Comparison of ENCODE assay signal across 26 cellular contexts in the genomic region with DNA sequence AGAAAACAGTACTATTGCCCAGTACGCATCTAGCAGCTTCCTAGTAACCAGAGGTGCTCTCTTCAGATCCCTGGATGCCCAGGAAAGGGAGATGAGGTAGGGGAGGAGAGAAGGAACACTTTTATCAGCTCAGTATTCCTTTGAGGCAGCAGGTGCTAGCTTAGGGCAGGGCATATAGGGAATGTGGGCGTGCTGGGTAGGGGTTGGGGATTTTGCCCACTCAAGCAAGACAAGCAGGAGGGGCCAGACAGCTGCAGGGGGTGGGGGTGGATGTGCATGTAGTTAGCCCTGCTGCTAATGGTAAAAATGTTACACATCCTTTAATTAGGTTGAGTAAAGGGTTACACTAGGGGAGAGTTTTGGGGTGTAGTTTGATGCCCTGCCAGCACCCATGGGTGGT. TPM values are rescaled to one million over a fixed set of nuclear protein-coding genes. Genes with fewer than 3 reads are reported as not detected.
"Had no signal": no experiment of that assay in that cellular context is flagged by ENCODE, and none has a peak within 500 bp of the region (broad histone marks: within the 10 kb centered on the region; RNA-seq: fewer than 3 reads in every experiment).

No MANE protein-coding gene starts in this region.

- H3K4me2 ChIP-seq: hepatocyte had no signal

- H3K36me3 Mint-ChIP-seq: naive thymus-derived CD8-positive, alpha-beta T cell had no signal

- H3K27me3 ChIP-seq: body of pancreas, hepatocyte, thyroid gland, upper lobe of right lung had no signal

- H3K27ac Mint-ChIP-seq: activated CD4-positive, alpha-beta memory T cell treated with anti-CD3 and anti-CD28 coated beads, Interleukin-2, amount 10 ng/mL, durations not matched to agents 7 days and 5 days; activated CD4-positive, alpha-beta T cell treated with anti-CD3 and anti-CD28 coated beads, Interleukin-2, amount 10 ng/mL, durations not matched to agents 24 days and 14 days; activated naive CD4-positive, alpha-beta T cell treated with anti-CD3 and anti-CD28 coated beads, Interleukin-2, amount 50 U/mL, for 24 hours; activated T-helper 1 cell treated with anti-CD3 and anti-CD28 coated beads, Interleukin-12 subunit alpha, Interleukin-12 subunit beta, Interleukin-2, Interleukin-4 antibody, amounts not matched to agents 30 ng/mL and 10 ng/mL and 1 ng/mL, durations not matched to agents 14 hours and 24 hours and 36 hours; naive thymus-derived CD8-positive, alpha-beta T cell; stimulated activated naive CD8-positive, alpha-beta T cell treated with anti-CD3 and anti-CD28 coated beads, Interleukin-15, Interleukin-2, amounts not matched to agents 100 ng/mL and 50 ng/mL, for 24 hours had no signal

- H3K4me1 ChIP-seq: body of pancreas, esophagus muscularis mucosa, prostate gland, upper lobe of right lung had no signal

- H3K4me1 Mint-ChIP-seq: activated CD4-positive, alpha-beta memory T cell treated with anti-CD3 and anti-CD28 coated beads, Interleukin-2, amount 10 ng/mL, durations not matched to agents 7 days and 5 days; activated CD4-positive, alpha-beta T cell treated with anti-CD3 and anti-CD28 coated beads, Interleukin-2, amount 10 ng/mL, durations not matched to agents 24 days and 14 days; activated naive CD4-positive, alpha-beta T cell treated with anti-CD3 and anti-CD28 coated beads, Interleukin-2, amount 50 U/mL, for 24 hours had no signal

- H3K4me3 Mint-ChIP-seq: activated CD4-positive, alpha-beta memory T cell treated with anti-CD3 and anti-CD28 coated beads, Interleukin-2, amount 10 ng/mL, durations not matched to agents 7 days and 5 days; activated CD4-positive, alpha-beta T cell treated with anti-CD3 and anti-CD28 coated beads, Interleukin-2, amount 10 ng/mL, durations not matched to agents 24 days and 14 days; activated naive CD4-positive, alpha-beta T cell treated with anti-CD3 and anti-CD28 coated beads, Interleukin-2, amount 50 U/mL, for 24 hours; activated T-helper 1 cell treated with anti-CD3 and anti-CD28 coated beads, Interleukin-12 subunit alpha, Interleukin-12 subunit beta, Interleukin-2, Interleukin-4 antibody, amounts not matched to agents 30 ng/mL and 10 ng/mL and 1 ng/mL, durations not matched to agents 14 hours and 24 hours and 36 hours; naive thymus-derived CD8-positive, alpha-beta T cell; stimulated activated naive CD8-positive, alpha-beta T cell treated with anti-CD3 and anti-CD28 coated beads, Interleukin-15, Interleukin-2, amounts not matched to agents 100 ng/mL and 50 ng/mL, for 24 hours had no signal

- H3K27ac ChIP-seq: body of pancreas, esophagus muscularis mucosa, hepatocyte, left ventricle myocardium inferior, prostate gland, thyroid gland, upper lobe of right lung had no signal

- ATAC-seq: activated CD4-positive, CD25-positive, alpha-beta regulatory T cell treated with anti-CD3 and anti-CD28 coated beads, Interleukin-2, amount 50 U/mL, for 24 hours; body of pancreas; naive thymus-derived CD8-positive, alpha-beta T cell; upper lobe of right lung had no signal

- H3K9me3 ChIP-seq: body of pancreas, esophagus muscularis mucosa, left ventricle myocardium inferior, prostate gland, thyroid gland, upper lobe of right lung had no signal

- H3K9me3 Mint-ChIP-seq: activated CD4-positive, alpha-beta memory T cell treated with anti-CD3 and anti-CD28 coated beads, Interleukin-2, amount 10 ng/mL, durations not matched to agents 7 days and 5 days; activated CD4-positive, alpha-beta T cell treated with anti-CD3 and anti-CD28 coated beads, Interleukin-2, amount 10 ng/mL, durations not matched to agents 24 days and 14 days; activated naive CD4-positive, alpha-beta T cell treated with anti-CD3 and anti-CD28 coated beads, Interleukin-2, amount 50 U/mL, for 24 hours; activated T-helper 1 cell treated with anti-CD3 and anti-CD28 coated beads, Interleukin-12 subunit alpha, Interleukin-12 subunit beta, Interleukin-2, Interleukin-4 antibody, amounts not matched to agents 30 ng/mL and 10 ng/mL and 1 ng/mL, durations not matched to agents 14 hours and 24 hours and 36 hours; naive thymus-derived CD8-positive, alpha-beta T cell; stimulated activated naive CD8-positive, alpha-beta T cell treated with anti-CD3 and anti-CD28 coated beads, Interleukin-15, Interleukin-2, amounts not matched to agents 100 ng/mL and 50 ng/mL, for 24 hours had no signal

- DNase-seq: activated CD4-positive, alpha-beta memory T cell treated with anti-CD3 and anti-CD28 coated beads, Interleukin-2, amount 10 ng/mL, durations not matched to agents 7 days and 5 days; activated CD4-positive, alpha-beta T cell treated with anti-CD3 and anti-CD28 coated beads, Interleukin-2, amount 10 ng/mL, durations not matched to agents 24 days and 14 days; activated gamma-delta T cell treated with Interleukin-2 at 50 U/mL for 16 hours; anterior cingulate cortex; body of pancreas; glutamatergic neuron; kidney glomerular epithelial cell; left ventricle myocardium inferior; naive thymus-derived CD8-positive, alpha-beta T cell; stimulated activated CD4-positive, alpha-beta T cell treated with anti-CD3 and anti-CD28 coated beads, Interleukin-4, amount 100 ng/mL, for 24 hours; substantia nigra; upper lobe of right lung had no signal

- H3K4me3 ChIP-seq: body of pancreas, esophagus muscularis mucosa, hepatocyte, left ventricle myocardium inferior, prostate gland, thyroid gland, upper lobe of right lung had no signal

- H3K36me3 ChIP-seq: esophagus muscularis mucosa, left ventricle myocardium inferior, prostate gland, thyroid gland, upper lobe of right lung had no signal

RNA-seq across cellular contexts. Expression of a gene that starts 18.1 kb away (rescaled TPM):
- total RNA-seq: activated CD4-positive, alpha-beta memory T cell treated with anti-CD3 and anti-CD28 coated beads, Interleukin-2, amount 10 ng/mL, durations not matched to agents 7 days and 5 days; activated CD4-positive, alpha-beta T cell treated with anti-CD3 and anti-CD28 coated beads, Interleukin-2, amount 10 ng/mL, durations not matched to agents 24 days and 14 days; activated T-helper 1 cell treated with anti-CD3 and anti-CD28 coated beads, Interleukin-12 subunit alpha, Interleukin-12 subunit beta, Interleukin-2, Interleukin-4 antibody, amounts not matched to agents 30 ng/mL and 10 ng/mL and 1 ng/mL, durations not matched to agents 14 hours and 24 hours and 36 hours; cardiac septum; dermis microvascular lymphatic vessel endothelial cell; esophagus muscularis mucosa; frontal cortex; hepatocyte; left ventricle myocardium inferior; lung microvascular endothelial cell; naive thymus-derived CD8-positive, alpha-beta T cell; osteocyte; prostate gland; T-helper 2 cell treated with Interferon-gamma antibody and Interleukin-4, amounts not matched to agents 100 ng/mL and 5 ng/mL, for 36 hours; upper lobe of right lung had no signal
